ENCODE assay signal across 7 cellular contexts in genomic region chr10:61731638-61732037, GRCh38.
"Had no signal": no experiment of that assay in that cellular context is flagged by ENCODE, and none has a peak within 500 bp of the region (broad histone marks: within the 10 kb centered on the region; RNA-seq: fewer than 3 reads in every experiment).

No MANE protein-coding gene starts in this region.

- H3K36me3 Mint-ChIP-seq: IgD-negative memory B cell had no signal

- DNase-seq: GM23248, GOT3, H7, KG1 had no signal

- H3K9me3 ChIP-seq: HAP-1 had no signal

- H3K27ac ChIP-seq: GM23248 had no signal

- H2AFZ ChIP-seq: GM23248 had no signal

- H3K4me1 ChIP-seq: HAP-1 had no signal

- FAIRE-seq: HTR-8/SVneo had no signal

- H3K27ac Mint-ChIP-seq: IgD-negative memory B cell had no signal

- H3K9ac ChIP-seq: GM23248 had no signal

- H3K36me3 ChIP-seq: HAP-1 had no signal

- H3K4me3 ChIP-seq: GM23248, HAP-1 had no signal

- H3K4me3 Mint-ChIP-seq: IgD-negative memory B cell had no signal

- H3K4me1 Mint-ChIP-seq: IgD-negative memory B cell had no signal
